ENCODE assay signal across 17 cellular contexts in the genomic region with DNA sequence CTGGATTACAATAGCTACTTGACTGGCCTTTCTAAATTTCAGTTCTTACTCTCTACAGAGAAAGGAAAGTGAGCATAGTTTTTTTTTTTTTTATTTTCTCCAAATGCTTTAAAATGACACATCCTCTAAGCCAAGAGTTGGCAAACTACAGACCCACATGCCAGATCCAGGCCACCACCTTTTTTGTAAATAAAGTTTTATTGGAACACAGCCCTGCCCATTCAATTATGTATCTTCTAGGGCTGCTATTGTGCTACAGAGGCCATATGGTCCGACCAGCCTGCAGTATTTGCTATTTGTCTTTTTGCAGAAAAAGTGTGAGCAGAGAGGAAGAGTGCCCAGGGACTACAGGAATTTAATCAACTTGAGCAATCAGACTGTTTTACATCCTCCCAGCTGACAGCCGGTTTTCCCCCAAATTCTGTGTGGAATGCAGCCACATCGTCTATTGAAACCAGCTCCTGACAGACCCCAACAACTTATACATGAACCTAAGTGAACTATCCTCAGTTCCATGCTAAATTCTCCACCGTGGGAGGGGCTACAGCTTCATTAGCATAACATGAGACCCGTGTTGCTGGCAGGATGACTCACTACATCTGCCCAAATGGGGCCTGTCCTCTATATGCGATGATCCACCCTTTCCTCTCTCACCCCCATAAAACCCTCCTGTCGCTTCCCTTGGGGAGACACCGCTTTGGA.
DNase-seq lines count a peak whose midpoint lies in the region; ATAC-seq and TF ChIP-seq lines count a peak whose summit lies in the region.
"Had no signal": no experiment of that assay in that cellular context is flagged by ENCODE, and none has a peak within 500 bp of the region (broad histone marks: within the 10 kb centered on the region; RNA-seq: fewer than 3 reads in every experiment).

No MANE protein-coding gene starts in this region.

- no peak for TF ChIP-seq EP300 in transverse colon (IDR thresholded peaks at IDR 0.05; ENCODE audit: low read depth)

- no peak overlapping the region for H3K9ac ChIP-seq in GM23248

- WGBS in GM23248 (ENCODE audit: low coverage in 1 of 2, low lambda C conversion rate in 2 of 2, missing lambda C conversion rate in 2 of 2), 2 experiments: 77 to 84% methylated on average over 8 of the region's 8 CpGs
- 50 to 53% methylated on average over 4 to 8 of the region's 8 CpGs for whole genome bisulfite sequencing in transverse colon (ENCODE audit: low coverage in 1 of 2), 2 donors

- in situ Hi-C loops in GM23248 (cut with MboI): no loop called here
- in situ Hi-C loops in transverse colon (cut with MboI; ENCODE audit: low pct_ligation_motif_present in 1 of 4, low pct_unique_long_range_greater_than_20kb in 1 of 4, low sequenced_read_pairs in 3 of 4): no loop called here

- no peak overlapping the region for H3K4me2 ChIP-seq in GM23248 (ENCODE audit: unreplicated experiment)
- H3K4me2 ChIP-seq in osteoblast (ENCODE audit: insufficient read depth, low read length): peak overlapping the region; percentile 59

- no peak for DNase-seq in GM23248
- DNase-seq in RKO (ENCODE audit: low spot score): peak; percentile 12
- DNase-seq in fibroblast of pulmonary artery (ENCODE audit: low read depth): peak; percentile 26
- DNase-seq in osteoblast (ENCODE audit: insufficient read length, low spot score, missing footprints): no peak
- DNase-seq in DMS153 treated with DMSO at 0.1 percent for 48 hours (lab: John Stamatoyannopoulos, UW; ENCODE audit: unreplicated experiment): no peak
- DNase-seq in transverse colon: no peak
- DNase-seq: activated CD8-positive, alpha-beta memory T cell treated with anti-CD3 and anti-CD28 coated beads, Interleukin-2, amount 50 U/mL, for 4 hours; activated naive CD4-positive, alpha-beta T cell treated with anti-CD3 and anti-CD28 coated beads, Interleukin-2, amount 10 ng/mL, durations not matched to agents 7 days and 5 days; C1 segment of cervical spinal cord; DND-41; effector CD8-positive, alpha-beta T cell; gastrocnemius medialis; NCI-H1092 treated with DMSO at 0.1 percent for 48 hours; stimulated activated CD4-positive, alpha-beta T cell treated with anti-CD3 and anti-CD28 coated beads, Interleukin-15, amount 100 ng/mL, for 24 hours; substantia nigra; WERI-Rb-1 had no signal

- peaks cover 8% of the 10 kb centered on the region; the same call in 1 of the 2 replicates for H3K4me1 ChIP-seq in GM23248 (ENCODE audit: insufficient read depth)
- H3K4me1 ChIP-seq in osteoblast (ENCODE audit: insufficient read depth, low read length): peaks cover 7% of the 10 kb centered on the region
- H3K4me1 ChIP-seq in transverse colon: no peaks in the 10 kb centered on the region
- H3K4me1 ChIP-seq: gastrocnemius medialis had no signal

- no peaks in the 10 kb centered on the region for H3K36me3 ChIP-seq in GM23248 (ENCODE audit: low read depth)
- H3K36me3 ChIP-seq in osteoblast (ENCODE audit: insufficient read depth, low read length): no peaks in the 10 kb centered on the region
- H3K36me3 ChIP-seq in transverse colon: no peaks in the 10 kb centered on the region
- H3K36me3 ChIP-seq: gastrocnemius medialis, WERI-Rb-1 had no signal

- no peaks in the 10 kb centered on the region for H3F3A ChIP-seq in GM23248 (ENCODE audit: insufficient read depth)

- no peaks in the 10 kb centered on the region for H3K9me3 ChIP-seq in GM23248 (ENCODE audit: low read depth)
- no peaks in the 10 kb centered on the region for H3K9me3 ChIP-seq in osteoblast (ENCODE audit: low read depth, low read length)
- no peaks in the 10 kb centered on the region for H3K9me3 ChIP-seq in transverse colon
- H3K9me3 ChIP-seq: gastrocnemius medialis had no signal

- TF ChIP-seq POLR2A in transverse colon (IDR thresholded peaks at IDR 0.05): no peak

- H3K4me3 ChIP-seq in GM23248 (no peak overlapping the region), fibroblast of pulmonary artery (replicated peaks; ENCODE audit: low read depth, low read length) (no peak overlapping the region), osteoblast (ENCODE audit: insufficient read depth, low read length) (no peak overlapping the region), transverse colon (no peak overlapping the region)
- H3K4me3 ChIP-seq: gastrocnemius medialis had no signal

- 0 out of 2 replicates have a peak overlapping the region, but pooled peaks have one; percentile 61 for H2AFZ ChIP-seq in GM23248
- peak overlapping the region; percentile 71 for H2AFZ ChIP-seq in osteoblast (ENCODE audit: low read length)

- no peak overlapping the region for H3K27ac ChIP-seq in GM23248
- no peak overlapping the region for H3K27ac ChIP-seq in osteoblast (ENCODE audit: low read depth, low read length)
- H3K27ac ChIP-seq in transverse colon: peak overlapping the region in 1 of 4 donors; percentile 8
- H3K27ac ChIP-seq: gastrocnemius medialis, WERI-Rb-1 had no signal

- H3K27me3 ChIP-seq in GM23248 (replicated peaks; ENCODE audit: insufficient read depth) (no peaks in the 10 kb centered on the region), osteoblast (ENCODE audit: insufficient read depth, low read length) (no peaks in the 10 kb centered on the region), transverse colon (no peaks in the 10 kb centered on the region)
- H3K27me3 ChIP-seq: gastrocnemius medialis had no signal

- no peaks in the 10 kb centered on the region for H3K79me2 ChIP-seq in GM23248 (ENCODE audit: insufficient read depth)
- no peaks in the 10 kb centered on the region for H3K79me2 ChIP-seq in osteoblast (ENCODE audit: insufficient read depth, low read length)

- TF ChIP-seq CTCF in fibroblast of pulmonary artery (IDR thresholded peaks at IDR 0.05; ENCODE audit: low read length, missing control alignments) (no peak), osteoblast (IDR thresholded peaks at IDR 0.05; ENCODE audit: extremely low read depth, low read depth, low read length) (no peak), transverse colon (IDR thresholded peaks at IDR 0.05) (no peak)

- intact Hi-C loops in transverse colon (cut with DNase I; ENCODE audit: low total_unique reads): no loop called here

- no peaks in the 10 kb centered on the region for H4K20me1 ChIP-seq in GM23248 (ENCODE audit: insufficient read depth)
- no peaks in the 10 kb centered on the region for H4K20me1 ChIP-seq in osteoblast (ENCODE audit: insufficient read depth, low read length)

- H3K9me2 ChIP-seq in GM23248 (ENCODE audit: insufficient read depth): no peaks in the 10 kb centered on the region

- no peak for ATAC-seq in GM19351 (IDR thresholded peaks at IDR 0.05; ENCODE audit: unreplicated experiment)
- ATAC-seq: gastrocnemius medialis had no signal

Comparison
In these comparisons a context has a peak if more than half of its experiments do, and no peak if none do; other contexts are left out.
1. DNase-seq: peak in RKO (single experiment) and fibroblast of pulmonary artery (single experiment); none in GM23248 (single experiment), osteoblast (single experiment), DMS153 treated with DMSO at 0.1 percent for 48 hours (single experiment) and transverse colon (single experiment).